In the genomic region with DNA sequence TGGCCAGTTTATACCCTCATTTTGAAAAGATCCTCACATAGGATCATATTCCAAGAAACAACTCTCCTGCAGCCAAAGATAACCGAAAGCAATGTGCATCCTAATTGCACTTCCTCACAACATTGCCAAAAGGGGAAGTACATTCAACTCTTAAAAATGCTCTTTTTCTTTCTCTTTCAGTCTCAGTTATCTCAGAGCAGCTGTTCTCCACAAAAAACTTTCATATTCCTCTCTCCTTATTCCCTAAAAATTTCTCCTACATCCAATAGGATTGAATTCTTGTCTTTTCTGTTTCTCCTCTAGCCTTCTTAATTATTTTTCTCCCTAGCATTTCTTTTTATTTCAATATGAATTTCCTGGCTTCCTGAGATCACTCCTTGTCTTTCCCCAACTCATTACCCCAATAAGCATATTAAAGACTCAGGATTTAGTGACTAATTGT, we compare ENCODE assay signal across 8 cellular contexts. TPM values are rescaled to one million over a fixed set of nuclear protein-coding genes. Genes with fewer than 3 reads are reported as not detected.
DNase-seq lines count a peak whose midpoint lies in the region; ATAC-seq and TF ChIP-seq lines count a peak whose summit lies in the region.

No MANE protein-coding gene starts in this region.

- ATAC-seq in GM19463 (IDR thresholded peaks at IDR 0.05; ENCODE audit: unreplicated experiment) (peak; percentile 58), HG03378 (IDR thresholded peaks at IDR 0.05; ENCODE audit: unreplicated experiment) (peak; percentile 75)
- ATAC-seq in activated T-helper 17 cell treated with anti-CD3 and anti-CD28 coated beads, Interleukin-2, amount 50 U/mL, for 72 hours (replicated peaks) = no peak

- no peaks in the 10 kb centered on the region for H3K36me3 ChIP-seq in ascending aorta

- CTCF ChIA-PET in Calu3 (lab: Charles Lee) = no interaction called here

- no peaks in the 10 kb centered on the region for H3K27me3 ChIP-seq in ascending aorta

- no peaks in the 10 kb centered on the region for H3K9me3 Mint-ChIP-seq in Calu3 (ENCODE audit: low read depth, unreplicated experiment)
- H3K9me3 Mint-ChIP-seq in activated T-helper 17 cell treated with anti-CD3 and anti-CD28 coated beads, Interleukin-2, amount 50 U/mL, for 72 hours = no peaks in the 10 kb centered on the region

- intact Hi-C loops in Calu3 (cut with micrococcal nuclease; ENCODE audit: unreplicated experiment) = no loop called here
- intact Hi-C loops in ascending aorta (cut with DNase I) = no loop called here

- DNase-seq in AML-193 (lab: John Stamatoyannopoulos, UW) (peak; percentile 74 to 77), amniotic stem cell (lab: John Stamatoyannopoulos, UW) (peak; percentile 7), Calu3 (no peak), LoVo (ENCODE audit: low spot score) (no peak), ascending aorta (ENCODE audit: low spot score in 2 of 2) (no peak)

- no peak overlapping the region for H3K27ac Mint-ChIP-seq in Calu3 (ENCODE audit: unreplicated experiment)
- no peak overlapping the region for H3K27ac Mint-ChIP-seq in activated T-helper 17 cell treated with anti-CD3 and anti-CD28 coated beads, Interleukin-2, amount 50 U/mL, for 72 hours

- no peaks in the 10 kb centered on the region for H3K27me3 Mint-ChIP-seq in Calu3 (ENCODE audit: unreplicated experiment)
- no peaks in the 10 kb centered on the region for H3K27me3 Mint-ChIP-seq in activated T-helper 17 cell treated with anti-CD3 and anti-CD28 coated beads, Interleukin-2, amount 50 U/mL, for 72 hours

- H3K36me3 Mint-ChIP-seq in Calu3 (ENCODE audit: insufficient read depth, unreplicated experiment) = no peaks in the 10 kb centered on the region
- H3K36me3 Mint-ChIP-seq in activated T-helper 17 cell treated with anti-CD3 and anti-CD28 coated beads, Interleukin-2, amount 50 U/mL, for 72 hours (ENCODE audit: low read depth) = no peaks in the 10 kb centered on the region

- peaks cover 23% of the 10 kb centered on the region for H3K4me1 Mint-ChIP-seq in Calu3 (ENCODE audit: low read depth, unreplicated experiment)
- peaks cover 9% of the 10 kb centered on the region for H3K4me1 Mint-ChIP-seq in activated T-helper 17 cell treated with anti-CD3 and anti-CD28 coated beads, Interleukin-2, amount 50 U/mL, for 72 hours

- no peaks in the 10 kb centered on the region for H3K9me3 ChIP-seq in ascending aorta

- no peak overlapping the region for H3K4me3 ChIP-seq in ascending aorta

- TF ChIP-seq CTCF in Calu3 (IDR thresholded peaks at IDR 0.05; ENCODE audit: unreplicated experiment) = no peak
- TF ChIP-seq CTCF in ascending aorta (IDR thresholded peaks at IDR 0.05) = no peak

- no peaks in the 10 kb centered on the region for H3K4me1 ChIP-seq in ascending aorta

- H3K4me3 Mint-ChIP-seq in Calu3 (ENCODE audit: low read depth, unreplicated experiment) = no peak overlapping the region
- no peak overlapping the region for H3K4me3 Mint-ChIP-seq in activated T-helper 17 cell treated with anti-CD3 and anti-CD28 coated beads, Interleukin-2, amount 50 U/mL, for 72 hours

- no peak overlapping the region for H3K27ac ChIP-seq in ascending aorta

- BruUV-seq in Calu3 (replicated peaks; lab: Mats Ljungman, UMichigan) = no TSS peak

RNA-seq across cellular contexts. Expression of a gene that starts 7.4 kb away (rescaled TPM):
- 23.4 and 25.4 TPM in 2 replicates for total RNA-seq in Calu3 (2022)
- total RNA-seq in activated T-helper 17 cell treated with anti-CD3 and anti-CD28 coated beads, Interleukin-2, amount 50 U/mL, for 72 hours = 10 to 100 TPM; 14.3 to 19.7 TPM
- 15.8 TPM for total RNA-seq in ascending aorta

Comparison
In these comparisons a context has a peak if more than half of its experiments do, and no peak if none do; other contexts are left out.
1. DNase-seq: peak in AML-193 (2 of 2) and amniotic stem cell (single experiment); none in Calu3 (single experiment), LoVo (single experiment) and ascending aorta (0 of 2).